Comparison of ENCODE assay signal across 1 cellular context in the genomic region with DNA sequence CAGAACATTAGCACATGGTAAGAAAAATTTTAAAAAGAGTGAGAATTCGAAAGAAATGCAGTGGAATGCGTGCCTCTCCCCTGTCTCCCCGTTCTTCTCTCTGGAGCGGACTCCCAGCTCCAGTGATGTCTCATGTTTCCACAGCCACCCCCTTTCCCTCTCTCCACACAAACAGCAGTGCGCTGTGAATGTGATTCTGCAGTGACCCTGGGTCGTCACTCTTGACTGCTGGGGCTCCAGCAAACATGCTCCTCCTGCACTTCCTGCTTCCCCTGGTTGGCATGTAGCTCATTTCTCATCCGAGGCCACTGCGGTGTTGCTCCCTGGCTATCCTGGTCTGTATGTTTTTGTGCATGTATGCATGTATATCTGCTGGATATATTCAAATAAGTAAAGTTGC.
TF ChIP-seq lines count a peak whose summit lies in the region.

No MANE protein-coding gene starts in this region.

TF ChIP-seq in IMR-90, 13 proteins besides CTCF, POLR2A, EP300 and RAD21 (continued from another document):
- TF ChIP-seq MXI1 (IDR thresholded peaks at IDR 0.05; ENCODE audit: borderline replicate concordance, low read depth, low read length) (no peak), MAZ (IDR thresholded peaks at IDR 0.05; ENCODE audit: borderline replicate concordance, low read depth, low read length) (no peak), SMC3 (IDR thresholded peaks at IDR 0.05; ENCODE audit: low read depth, low read length) (no peak), BHLHE40 (IDR thresholded peaks at IDR 0.05; ENCODE audit: low read depth, low read length) (no peak), FOS (IDR thresholded peaks at IDR 0.05; ENCODE audit: low read depth, low read length) (no peak), ELK1 (IDR thresholded peaks at IDR 0.05; ENCODE audit: borderline replicate concordance, low read depth, low read length) (no peak), CHD1 (IDR thresholded peaks at IDR 0.05; ENCODE audit: low read depth, low read length) (no peak), RCOR1 (IDR thresholded peaks at IDR 0.05; ENCODE audit: insufficient replicate concordance, low read length) (no peak)
